In genomic region chr1:211828584-211829342, GRCh38 we compare ENCODE assay signal across 8 cellular contexts. TPM values are rescaled to one million over a fixed set of nuclear protein-coding genes. Genes with fewer than 3 reads are reported as not detected.
A peak's percentile ranks its signal among the peaks of the same experiment; 100 is the strongest.
DNase-seq lines count a peak whose midpoint lies in the region; ATAC-seq and TF ChIP-seq lines count a peak whose summit lies in the region.

No MANE protein-coding gene starts in this region.

- ATAC-seq in naive thymus-derived CD8-positive, alpha-beta T cell = no peak
- ATAC-seq in HG03432 (IDR thresholded peaks at IDR 0.05; ENCODE audit: unreplicated experiment) (no peak), GM19455 (IDR thresholded peaks at IDR 0.05; ENCODE audit: unreplicated experiment) (no peak), GM18511 (IDR thresholded peaks at IDR 0.05; ENCODE audit: unreplicated experiment) (no peak)

- DNase-seq in BE2C (no peak), Karpas-422 (peak; percentile 51), caudate nucleus (lab: John Stamatoyannopoulos, UW) (peak in 5 of 61 donors; percentile 27 to 67 (median 47)), MM.1S (no peak)
- no peak for DNase-seq in naive thymus-derived CD8-positive, alpha-beta T cell

- peak overlapping the region in 9 of 10 donors; percentile 9 to 93 (median 85) for H3K27ac Mint-ChIP-seq in naive thymus-derived CD8-positive, alpha-beta T cell

- no peak for TF ChIP-seq CTCF in BE2C (IDR thresholded peaks at IDR 0.05; ENCODE audit: low read depth, low read length)
- TF ChIP-seq CTCF in MM.1S (IDR thresholded peaks at IDR 0.05; ENCODE audit: low read length) = no peak

- H3K4me3 ChIP-seq in BE2C (ENCODE audit: low read depth, low read length) = peak overlapping the region; percentile 89
- H3K4me3 ChIP-seq in Karpas-422 (ENCODE audit: low read length) = peak overlapping the region; percentile 84
- no peak overlapping the region for H3K4me3 ChIP-seq in MM.1S (ENCODE audit: low read length)

- H3K4me1 ChIP-seq in BE2C (peaks cover 18% of the 10 kb centered on the region), Karpas-422 (ENCODE audit: low read length) (peaks cover 49% of the 10 kb centered on the region), MM.1S (ENCODE audit: low read length) (peaks cover 11% of the 10 kb centered on the region; the same call in 1 of the 2 replicates)

- H2AFZ ChIP-seq in Karpas-422 (ENCODE audit: low read length) (no peak overlapping the region), MM.1S (ENCODE audit: low read length) (no peak overlapping the region)

- H3K36me3 Mint-ChIP-seq in naive thymus-derived CD8-positive, alpha-beta T cell = peaks cover 0 to 11% (median 0%) of the 10 kb centered on the region in 3 donors

- no peaks in the 10 kb centered on the region for H3K27me3 Mint-ChIP-seq in naive thymus-derived CD8-positive, alpha-beta T cell

- H3K9me3 ChIP-seq in BE2C (no peaks in the 10 kb centered on the region), Karpas-422 (ENCODE audit: low read length) (no peaks in the 10 kb centered on the region), MM.1S (replicated peaks; ENCODE audit: insufficient read depth, low read length) (no peaks in the 10 kb centered on the region)

- H3K4me3 Mint-ChIP-seq in naive thymus-derived CD8-positive, alpha-beta T cell = peak overlapping the region; percentile 82 to 94 (median 92)

- H3K36me3 ChIP-seq in BE2C (peaks cover 5% of the 10 kb centered on the region; the same call in 1 of the 2 replicates), Karpas-422 (ENCODE audit: insufficient read depth, low read length) (no peaks in the 10 kb centered on the region), MM.1S (replicated peaks; ENCODE audit: insufficient read depth, low read length) (no peaks in the 10 kb centered on the region)

- H3K27ac ChIP-seq in Karpas-422 (ENCODE audit: low read length) = peak overlapping the region; percentile 64; the same call in 1 of the 2 replicates
- peak overlapping the region; percentile 22 for H3K27ac ChIP-seq in caudate nucleus (ENCODE audit: low read depth, low read length)
- no peak overlapping the region for H3K27ac ChIP-seq in MM.1S (ENCODE audit: low read length)

- H3K4me2 ChIP-seq in Karpas-422 (ENCODE audit: low read depth, low read length, poor library complexity, severe bottlenecking) (peak overlapping the region; percentile 78), MM.1S (ENCODE audit: low read depth, low read length) (no peak overlapping the region)

- peaks cover 4% of the 10 kb centered on the region; the same call in 1 of the 2 replicates for H3F3A ChIP-seq in MM.1S (ENCODE audit: insufficient read depth, low read length)

- no peaks in the 10 kb centered on the region for H3K9me2 ChIP-seq in Karpas-422 (replicated peaks; ENCODE audit: insufficient read depth, low read length)
- H3K9me2 ChIP-seq in MM.1S (replicated peaks; ENCODE audit: insufficient read depth, low read length) = no peaks in the 10 kb centered on the region

- H3K9ac ChIP-seq in Karpas-422 (ENCODE audit: low read length) (peak overlapping the region; percentile 82), MM.1S (ENCODE audit: low read length) (no peak overlapping the region)

- H4K20me1 ChIP-seq in Karpas-422 (ENCODE audit: insufficient read depth, low read depth, low read length) = no peaks in the 10 kb centered on the region
- H4K20me1 ChIP-seq in MM.1S (ENCODE audit: insufficient read depth, low read length) = no peaks in the 10 kb centered on the region

- H3K9me3 Mint-ChIP-seq in naive thymus-derived CD8-positive, alpha-beta T cell = no peaks in the 10 kb centered on the region

- H3K4me1 Mint-ChIP-seq in naive thymus-derived CD8-positive, alpha-beta T cell = peaks cover 16 to 60% (median 52%) of the 10 kb centered on the region in 4 donors

- H3K79me2 ChIP-seq in Karpas-422 (ENCODE audit: low read length) (peaks cover 50% of the 10 kb centered on the region), MM.1S (ENCODE audit: low read length) (no peaks in the 10 kb centered on the region)

- H3K27me3 ChIP-seq in BE2C (no peaks in the 10 kb centered on the region), Karpas-422 (ENCODE audit: low read length) (no peaks in the 10 kb centered on the region), MM.1S (replicated peaks; ENCODE audit: insufficient read depth, low read length) (peaks cover 13% of the 10 kb centered on the region)

- POLR2A ChIA-PET in naive thymus-derived CD8-positive, alpha-beta T cell (lab: Charles Lee) = interaction anchor here (0.9 kb wide), 1 partner anchor 27 kb away, joined by 3 read pairs; no protein-coding TSS in a partner anchor

RNA-seq across cellular contexts. Expression of gene LPGAT1, which starts 1.8 kb away (rescaled TPM):
- polyA plus RNA-seq in BE2C (2012; ENCODE audit: insufficient read depth, insufficient read length, low read depth) = 9.3 TPM
- 40.4 and 53.3 TPM in 2 replicates for total RNA-seq in Karpas-422 (2014; rRNA removed; shearing (Covaris generic); ENCODE audit: low replicate concordance)
- total RNA-seq in naive thymus-derived CD8-positive, alpha-beta T cell = 10 to 100 TPM; 15.7 to 21.0 TPM
- polyA plus RNA-seq in naive thymus-derived CD8-positive, alpha-beta T cell = 10 to 100 TPM in 1 of 3 donors, 1 to 10 TPM in 2; 6.1 to 16.2 (median 8.6) TPM
